In the genomic region with DNA sequence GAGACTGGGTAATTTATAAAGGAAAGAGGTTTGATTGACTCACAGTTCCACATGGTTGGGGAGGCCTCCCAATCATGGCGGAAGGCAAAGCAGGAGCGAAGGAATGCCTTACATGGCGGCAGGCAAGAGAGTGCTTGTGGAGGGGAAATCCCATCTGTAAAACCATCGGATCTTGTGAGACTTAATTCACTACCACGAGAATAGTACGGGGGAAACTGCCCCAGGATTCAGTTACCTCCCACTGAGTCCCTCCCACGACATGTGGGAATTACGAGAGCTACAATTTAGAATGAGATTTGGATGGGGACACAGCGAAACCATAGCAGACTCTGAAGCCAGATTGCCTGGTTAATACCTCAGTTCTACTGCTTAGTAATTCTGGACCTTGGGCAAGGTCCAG, we compare ENCODE assay signal across 18 cellular contexts.
DNase-seq lines count a peak whose midpoint lies in the region; ATAC-seq, FAIRE-seq and TF ChIP-seq lines count a peak whose summit lies in the region.
"Had no signal": no experiment of that assay in that cellular context is flagged by ENCODE, and none has a peak within 500 bp of the region (broad histone marks: within the 10 kb centered on the region; RNA-seq: fewer than 3 reads in every experiment).

No MANE protein-coding gene starts in this region.

- POLR2A ChIA-PET in A549 (lab: Yijun Ruan, JAX) (no interaction called here), HEK293 (lab: Yijun Ruan, JAX) (no interaction called here)

- H3K27me3 ChIP-seq in uterus (no peaks in the 10 kb centered on the region), mesendoderm (ENCODE audit: insufficient read depth, low read length, poor library complexity) (no peaks in the 10 kb centered on the region)
- H3K27me3 ChIP-seq: BE2C; BLaER1 treated with 17β-estradiol and CSF1 and Interleukin-3, amounts not matched to agents 10 nM and 100 nM had no signal

- no peaks in the 10 kb centered on the region for H3K9me3 ChIP-seq in A549
- H3K9me3 ChIP-seq in HEK293 (ENCODE audit: control insufficient read depth, insufficient read depth, low read depth, low read length): no peaks in the 10 kb centered on the region
- no peaks in the 10 kb centered on the region for H3K9me3 ChIP-seq in uterus
- H3K9me3 ChIP-seq: BE2C, HAP-1 had no signal

- H3K4me3 ChIP-seq in A549 (no peak overlapping the region), HEK293 (ENCODE audit: low read depth, low read length) (no peak overlapping the region), coronary artery (no peak overlapping the region), uterus (no peak overlapping the region), mesendoderm (ENCODE audit: low read length) (no peak overlapping the region)
- H3K4me3 ChIP-seq: BLaER1 treated with 17β-estradiol and CSF1 and Interleukin-3, amounts not matched to agents 10 nM and 100 nM; GM23338; HAP-1 had no signal

- H2AK5ac ChIP-seq in mesendoderm (ENCODE audit: low read length): no peak overlapping the region

- no peak for ATAC-seq in A549
- ATAC-seq: GM23338 had no signal

- H3K4me1 ChIP-seq in A549 (no peaks in the 10 kb centered on the region), HEK293 (ENCODE audit: control insufficient read depth, insufficient read depth, low read length) (no peaks in the 10 kb centered on the region), uterus (no peaks in the 10 kb centered on the region), mesendoderm (ENCODE audit: control insufficient read depth, low read depth, low read length) (no peaks in the 10 kb centered on the region)
- H3K4me1 ChIP-seq: BE2C; BLaER1 treated with 17β-estradiol and CSF1 and Interleukin-3, amounts not matched to agents 10 nM and 100 nM had no signal

- no peak for TF ChIP-seq POLR2A in A549 (IDR thresholded peaks at IDR 0.05; ENCODE audit: low read length)
- TF ChIP-seq POLR2A in uterus (IDR thresholded peaks at IDR 0.05): no peak

- H3K4ac ChIP-seq in mesendoderm (ENCODE audit: low read depth, low read length): no peak overlapping the region

- H3K36me3 ChIP-seq in HEK293 (ENCODE audit: control insufficient read depth in 2 of 2, insufficient read depth in 1 of 2, low read length in 2 of 2) (no peaks in the 10 kb centered on the region), uterus (no peaks in the 10 kb centered on the region), mesendoderm (ENCODE audit: control insufficient read depth, insufficient read depth, low read length) (no peaks in the 10 kb centered on the region)
- H3K36me3 ChIP-seq: BE2C; BLaER1 treated with 17β-estradiol and CSF1 and Interleukin-3, amounts not matched to agents 10 nM and 100 nM; HAP-1 had no signal

- H3K23ac ChIP-seq in mesendoderm (ENCODE audit: low read length): no peak overlapping the region

- no peak overlapping the region for H4K8ac ChIP-seq in mesendoderm (ENCODE audit: low read depth, low read length)

- DNase-seq in A549 (ENCODE audit: low read depth in 1 of 2, low spot score in 1 of 2) (no peak), coronary artery (ENCODE audit: low spot score) (peak; percentile 40), uterus (no peak), AG20443 (ENCODE audit: low spot score) (no peak), mesendoderm (no peak)
- DNase-seq: AML-193; BE2C; CD4-positive, alpha-beta T cell; CD8-positive, alpha-beta memory T cell; DMS53; DMS79 treated with DMSO at 0.1 percent for 48 hours; GF-D8 had no signal

- TF ChIP-seq RAD21 in A549 (conservative IDR thresholded peaks at IDR 0.05 in 1 of 2, IDR thresholded peaks at IDR 0.05 in 1 of 2): no peak

- CTCF ChIA-PET in A549 (lab: Yijun Ruan, JAX) (no interaction called here), HEK293 (lab: Yijun Ruan, JAX) (no interaction called here)

- H4K5ac ChIP-seq in mesendoderm (ENCODE audit: low read length): no peak overlapping the region

- TF ChIP-seq CTCF in A549 (IDR thresholded peaks at IDR 0.05) (no peak), HEK293 (tag by site-specific recombination; IDR thresholded peaks at IDR 0.05) (no peak), coronary artery (IDR thresholded peaks at IDR 0.05) (no peak), uterus (IDR thresholded peaks at IDR 0.05) (no peak)

- no peak overlapping the region for H3K18ac ChIP-seq in mesendoderm (ENCODE audit: low read length)

- no peak for TF ChIP-seq EP300 in A549 (IDR thresholded peaks at IDR 0.05)

- 84% methylated on average over 9 of the region's 9 CpGs for WGBS in A549 (ENCODE audit: missing lambda C conversion rate)
- WGBS in mesendoderm (ENCODE audit: extremely low coverage, insufficient coverage, low lambda C conversion rate): no CpG with 5 or more reads among the region's 9 CpGs

- no peak overlapping the region for H2BK15ac ChIP-seq in mesendoderm (replicated peaks; ENCODE audit: low read depth)

- H2BK120ac ChIP-seq in mesendoderm (ENCODE audit: low read depth, low read length): no peak overlapping the region

- no peak overlapping the region for H3K27ac ChIP-seq in A549
- H3K27ac ChIP-seq in HEK293 (ENCODE audit: extremely low read depth, low read depth, low read length): no peak overlapping the region
- no peak overlapping the region for H3K27ac ChIP-seq in coronary artery
- H3K27ac ChIP-seq in uterus: peak overlapping the region; percentile 39 to 55
- H3K27ac ChIP-seq in mesendoderm (ENCODE audit: low read depth, low read length): no peak overlapping the region
- H3K27ac ChIP-seq: BLaER1 treated with 17β-estradiol and CSF1 and Interleukin-3, amounts not matched to agents 10 nM and 100 nM had no signal

- no peak overlapping the region for H3K9ac ChIP-seq in mesendoderm (ENCODE audit: low read length)
- H3K9ac ChIP-seq: BLaER1 treated with 17β-estradiol and CSF1 and Interleukin-3, amounts not matched to agents 10 nM and 100 nM had no signal

- no peaks in the 10 kb centered on the region for H3K79me1 ChIP-seq in mesendoderm (ENCODE audit: low read length)

- no peak overlapping the region for H2BK5ac ChIP-seq in mesendoderm (ENCODE audit: low read length)

- H3K56ac ChIP-seq in mesendoderm (ENCODE audit: low read length): no peak overlapping the region

- no peaks in the 10 kb centered on the region for H3K79me2 ChIP-seq in mesendoderm (ENCODE audit: control insufficient read depth, insufficient read depth, low read length)

- intact Hi-C loops in uterus (cut with DNase I; ENCODE audit: low total_unique reads): no loop called here

- H3K4me2 ChIP-seq in A549 (no peak overlapping the region), mesendoderm (ENCODE audit: low read length) (no peak overlapping the region)
- H3K4me2 ChIP-seq: BLaER1 treated with 17β-estradiol and CSF1 and Interleukin-3, amounts not matched to agents 10 nM and 100 nM; GM23338 had no signal

- peak; percentile 28 for FAIRE-seq in A549 (lab: Jason Lieb, UNC)
- FAIRE-seq: GM12891, GM18507 had no signal

TF ChIP-seq in A549, 52 proteins besides CTCF, POLR2A, EP300 and RAD21 (continues in another document):
- TF ChIP-seq EHF (CRISPR knock-in tag; IDR thresholded peaks at IDR 0.05) (no peak), HES2 (IDR thresholded peaks at IDR 0.05) (no peak), ZFP36 (IDR thresholded peaks at IDR 0.05; ENCODE audit: borderline replicate concordance, partially characterized antibody) (no peak), FOSB (CRISPR knock-in tag; IDR thresholded peaks at IDR 0.05) (no peak), RFX5 (IDR thresholded peaks at IDR 0.05) (no peak), FOSL2 (IDR thresholded peaks at IDR 0.05) (no peak), FOSL2 (CRISPR knock-in tag; IDR thresholded peaks at IDR 0.05) (no peak), CHD2 (IDR thresholded peaks at IDR 0.05; ENCODE audit: low read length, partially characterized antibody) (no peak), JUN (IDR thresholded peaks at IDR 0.05) (no peak)
- TF ChIP-seq, protein P1, sequence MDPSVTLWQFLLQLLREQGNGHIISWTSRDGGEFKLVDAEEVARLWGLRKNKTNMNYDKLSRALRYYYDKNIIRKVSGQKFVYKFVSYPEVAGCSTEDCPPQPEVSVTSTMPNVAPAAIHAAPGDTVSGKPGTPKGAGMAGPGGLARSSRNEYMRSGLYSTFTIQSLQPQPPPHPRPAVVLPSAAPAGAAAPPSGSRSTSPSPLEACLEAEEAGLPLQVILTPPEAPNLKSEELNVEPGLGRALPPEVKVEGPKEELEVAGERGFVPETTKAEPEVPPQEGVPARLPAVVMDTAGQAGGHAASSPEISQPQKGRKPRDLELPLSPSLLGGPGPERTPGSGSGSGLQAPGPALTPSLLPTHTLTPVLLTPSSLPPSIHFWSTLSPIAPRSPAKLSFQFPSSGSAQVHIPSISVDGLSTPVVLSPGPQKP (IDR thresholded peaks at IDR 0.05; ENCODE audit: low read depth, low read length): no peak

TF ChIP-seq in HEK293, 187 proteins besides CTCF, POLR2A, EP300 and RAD21:
- TF ChIP-seq EGR2 (tag by site-specific recombination; IDR thresholded peaks at IDR 0.05; ENCODE audit: low read depth) (0 out of 2 replicates have a peak, but pooled peaks have one; percentile 21), HOXA7 (CRISPR knock-in tag; IDR thresholded peaks at IDR 0.05; ENCODE audit: borderline replicate concordance) (no peak)

Comparison
In these comparisons a context has a peak if more than half of its experiments do, and no peak if none do; other contexts are left out.
1. H3K27ac ChIP-seq: peak in uterus (2 of 2); none in A549 (0 of 2), HEK293 (single experiment), coronary artery (0 of 2) and mesendoderm (single experiment).